22 cellular contexts compared by ENCODE assay signal in genomic region chr16:84768061-84768797, GRCh38. TPM values are rescaled to one million over a fixed set of nuclear protein-coding genes. Genes with fewer than 3 reads are reported as not detected.
DNase-seq lines count a peak whose midpoint lies in the region; ATAC-seq and TF ChIP-seq lines count a peak whose summit lies in the region.
"Had no signal": no experiment of that assay in that cellular context is flagged by ENCODE, and none has a peak within 500 bp of the region (broad histone marks: within the 10 kb centered on the region; RNA-seq: fewer than 3 reads in every experiment).

No MANE protein-coding gene starts in this region.

- H3K9me3 ChIP-seq in CD8-positive, alpha-beta T cell (ENCODE audit: low read length), result no peaks in the 10 kb centered on the region
- no peaks in the 10 kb centered on the region for H3K9me3 ChIP-seq in psoas muscle
- H3K9me3 ChIP-seq: colonic mucosa had no signal

- ATAC-seq in activated CD4-positive, alpha-beta T cell treated with anti-CD3 and anti-CD28 coated beads for 36 hours, result no peak
- ATAC-seq in CD8-positive, alpha-beta T cell, result peak; percentile 37
- ATAC-seq in activated CD8-positive, alpha-beta T cell treated with anti-CD3 and anti-CD28 coated beads, Interleukin-2, amount 10 ng/mL, durations not matched to agents 7 days and 5 days, result peak; percentile 76
- no peak for ATAC-seq in HG02798 (IDR thresholded peaks at IDR 0.05; ENCODE audit: poor library complexity, unreplicated experiment)
- no peak for ATAC-seq in psoas muscle

- H3K4me3 Mint-ChIP-seq in activated CD4-positive, alpha-beta T cell treated with anti-CD3 and anti-CD28 coated beads for 36 hours, result no peak overlapping the region
- H3K4me3 Mint-ChIP-seq in CD8-positive, alpha-beta T cell, result peak overlapping the region; percentile 62
- H3K4me3 Mint-ChIP-seq in activated CD8-positive, alpha-beta T cell treated with anti-CD3 and anti-CD28 coated beads, Interleukin-2, amount 10 ng/mL, durations not matched to agents 7 days and 5 days, result peak overlapping the region; percentile 50
- H3K4me3 Mint-ChIP-seq in mesothelial cell of epicardium, result no peak overlapping the region
- H3K4me3 Mint-ChIP-seq: memory B cell, naive B cell, type B pancreatic cell had no signal

- no peaks in the 10 kb centered on the region for H3K9me3 Mint-ChIP-seq in activated CD4-positive, alpha-beta T cell treated with anti-CD3 and anti-CD28 coated beads for 36 hours (ENCODE audit: low read depth)
- no peaks in the 10 kb centered on the region for H3K9me3 Mint-ChIP-seq in CD8-positive, alpha-beta T cell
- H3K9me3 Mint-ChIP-seq in activated CD8-positive, alpha-beta T cell treated with anti-CD3 and anti-CD28 coated beads, Interleukin-2, amount 10 ng/mL, durations not matched to agents 7 days and 5 days (ENCODE audit: insufficient read depth), result no peaks in the 10 kb centered on the region
- H3K9me3 Mint-ChIP-seq in mesothelial cell of epicardium, result no peaks in the 10 kb centered on the region
- H3K9me3 Mint-ChIP-seq: memory B cell, naive B cell, type B pancreatic cell had no signal

- POLR2A ChIA-PET in activated CD4-positive, alpha-beta T cell treated with anti-CD3 and anti-CD28 coated beads for 36 hours (lab: Charles Lee), result no interaction called here
- POLR2A ChIA-PET in CD8-positive, alpha-beta T cell (lab: Charles Lee), result no interaction called here
- POLR2A ChIA-PET in activated CD8-positive, alpha-beta T cell treated with anti-CD3 and anti-CD28 coated beads, Interleukin-2, amount 10 ng/mL, durations not matched to agents 7 days and 5 days (lab: Charles Lee), result no interaction called here

- peak overlapping the region; percentile 43 for H3K27ac Mint-ChIP-seq in activated CD4-positive, alpha-beta T cell treated with anti-CD3 and anti-CD28 coated beads for 36 hours
- peak overlapping the region; percentile 80 for H3K27ac Mint-ChIP-seq in CD8-positive, alpha-beta T cell
- peak overlapping the region; percentile 78 for H3K27ac Mint-ChIP-seq in activated CD8-positive, alpha-beta T cell treated with anti-CD3 and anti-CD28 coated beads, Interleukin-2, amount 10 ng/mL, durations not matched to agents 7 days and 5 days
- H3K27ac Mint-ChIP-seq in mesothelial cell of epicardium, result peak overlapping the region; percentile 86

- CTCF ChIA-PET in activated CD4-positive, alpha-beta T cell treated with anti-CD3 and anti-CD28 coated beads for 36 hours (lab: Charles Lee), result interaction anchor here (0.7 to 2.3 kb wide), 3 partner anchors 9 to 42 kb away, joined by 3 to 10 read pairs (median 5); no protein-coding TSS in a partner anchor
- CTCF ChIA-PET in CD8-positive, alpha-beta T cell (lab: Charles Lee), result interaction anchor here (1.0 to 1.9 kb wide), 2 partner anchors 14 to 30 kb away, joined by 4 to 10 read pairs; no protein-coding TSS in a partner anchor
- CTCF ChIA-PET in activated CD8-positive, alpha-beta T cell treated with anti-CD3 and anti-CD28 coated beads, Interleukin-2, amount 10 ng/mL, durations not matched to agents 7 days and 5 days (lab: Charles Lee), result interaction anchor here (0.7 to 2.8 kb wide), 7 partner anchors 12 to 621 kb away, joined by 3 to 20 read pairs (median 4); no protein-coding TSS in a partner anchor

- no peaks in the 10 kb centered on the region for H3K27me3 Mint-ChIP-seq in activated CD4-positive, alpha-beta T cell treated with anti-CD3 and anti-CD28 coated beads for 36 hours
- H3K27me3 Mint-ChIP-seq in CD8-positive, alpha-beta T cell (ENCODE audit: low read depth), result no peaks in the 10 kb centered on the region
- H3K27me3 Mint-ChIP-seq in activated CD8-positive, alpha-beta T cell treated with anti-CD3 and anti-CD28 coated beads, Interleukin-2, amount 10 ng/mL, durations not matched to agents 7 days and 5 days (ENCODE audit: low read depth), result no peaks in the 10 kb centered on the region
- H3K27me3 Mint-ChIP-seq in mesothelial cell of epicardium (ENCODE audit: low read depth), result no peaks in the 10 kb centered on the region
- H3K27me3 Mint-ChIP-seq: memory B cell, naive B cell, type B pancreatic cell had no signal

- DNase-seq in activated CD4-positive, alpha-beta T cell treated with anti-CD3 and anti-CD28 coated beads for 36 hours, result no peak
- no peak for DNase-seq in activated CD4-positive, alpha-beta T cell treated with anti-CD3 and anti-CD28 coated beads for 4 hours
- no peak for DNase-seq in CD8-positive, alpha-beta T cell
- peak; percentile 44 for DNase-seq in activated CD8-positive, alpha-beta T cell treated with anti-CD3 and anti-CD28 coated beads, Interleukin-2, amount 10 ng/mL, durations not matched to agents 7 days and 5 days
- DNase-seq in mesothelial cell of epicardium (ENCODE audit: low spot score in 2 of 2, unreplicated experiment in 2 of 2) (no peak), NCI-H526 (lab: John Stamatoyannopoulos, UW) (no peak), psoas muscle (no peak)
- DNase-seq: 8988T, activated gamma-delta T cell treated with Interleukin-2 at 50 U/mL for 16 hours, colonic mucosa, DMS 273 treated with DMSO at 0.1 percent for 48 hours, GDM1, hippocampal formation, naive B cell, NCI-H1092, NCI-H2029 treated with DMSO at 0.1 percent for 48 hours, NCI-H446 treated with DMSO at 0.1 percent for 48 hours had no signal

- peaks cover 76% of the 10 kb centered on the region for H3K36me3 Mint-ChIP-seq in activated CD4-positive, alpha-beta T cell treated with anti-CD3 and anti-CD28 coated beads for 36 hours (ENCODE audit: low read depth)
- H3K36me3 Mint-ChIP-seq in CD8-positive, alpha-beta T cell, result peaks cover 90% of the 10 kb centered on the region
- H3K36me3 Mint-ChIP-seq in activated CD8-positive, alpha-beta T cell treated with anti-CD3 and anti-CD28 coated beads, Interleukin-2, amount 10 ng/mL, durations not matched to agents 7 days and 5 days (ENCODE audit: low read depth), result peaks cover 74% of the 10 kb centered on the region
- peaks cover 54% of the 10 kb centered on the region for H3K36me3 Mint-ChIP-seq in mesothelial cell of epicardium

- peaks cover 31% of the 10 kb centered on the region for H3K4me1 ChIP-seq in CD8-positive, alpha-beta T cell (ENCODE audit: insufficient read depth, low read length)
- H3K4me1 ChIP-seq in psoas muscle, result peaks cover 6% of the 10 kb centered on the region
- H3K4me1 ChIP-seq: colonic mucosa, parathyroid adenoma had no signal

- H3K27me3 ChIP-seq in CD8-positive, alpha-beta T cell (ENCODE audit: insufficient read depth, low read length), result no peaks in the 10 kb centered on the region
- H3K27me3 ChIP-seq in psoas muscle (ENCODE audit: insufficient read depth in 3 of 3, low read length in 2 of 3), result no peaks in the 10 kb centered on the region
- H3K27me3 ChIP-seq: colonic mucosa had no signal

- no peak overlapping the region for H3K27ac ChIP-seq in CD8-positive, alpha-beta T cell (ENCODE audit: low read depth, low read length)
- no peak overlapping the region for H3K27ac ChIP-seq in psoas muscle
- H3K27ac ChIP-seq: colonic mucosa, parathyroid adenoma, skin epidermis had no signal

- H3K36me3 ChIP-seq in CD8-positive, alpha-beta T cell (ENCODE audit: insufficient read depth, low read length), result peaks cover 44% of the 10 kb centered on the region
- peaks cover 7 to 76% of the 10 kb centered on the region in 2 donors for H3K36me3 ChIP-seq in psoas muscle (ENCODE audit: insufficient read depth in 1 of 2, low read depth in 1 of 2)

- H3K4me3 ChIP-seq in CD8-positive, alpha-beta T cell (ENCODE audit: low read depth, low read length), result no peak overlapping the region
- no peak overlapping the region for H3K4me3 ChIP-seq in psoas muscle
- H3K4me3 ChIP-seq: colonic mucosa, skin epidermis had no signal

- intact Hi-C loops in activated CD4-positive, alpha-beta T cell treated with anti-CD3 and anti-CD28 coated beads for 36 hours (cut with DNase I, micrococcal nuclease), result no loop called here
- intact Hi-C loops in CD8-positive, alpha-beta T cell (cut with DNase I, micrococcal nuclease), result no loop called here
- intact Hi-C loops in psoas muscle (cut with DNase I), result no loop called here

- peaks cover 39% of the 10 kb centered on the region for H3K4me1 Mint-ChIP-seq in activated CD4-positive, alpha-beta T cell treated with anti-CD3 and anti-CD28 coated beads for 36 hours
- H3K4me1 Mint-ChIP-seq in CD8-positive, alpha-beta T cell (ENCODE audit: low read depth), result peaks cover 28% of the 10 kb centered on the region
- H3K4me1 Mint-ChIP-seq in activated CD8-positive, alpha-beta T cell treated with anti-CD3 and anti-CD28 coated beads, Interleukin-2, amount 10 ng/mL, durations not matched to agents 7 days and 5 days (ENCODE audit: low read depth), result peaks cover 42% of the 10 kb centered on the region
- peaks cover 31% of the 10 kb centered on the region for H3K4me1 Mint-ChIP-seq in mesothelial cell of epicardium
- H3K4me1 Mint-ChIP-seq: memory B cell had no signal

- no peak for TF ChIP-seq CTCF in CD8-positive, alpha-beta T cell (IDR thresholded peaks at IDR 0.05)
- TF ChIP-seq CTCF in mesothelial cell of epicardium (IDR thresholded peaks at IDR 0.05; ENCODE audit: unreplicated experiment) (no peak), psoas muscle (IDR thresholded peaks at IDR 0.05) (no peak)

- 77 to 85% (median 80%) methylated on average over 4 of the region's 4 CpGs for WGBS in psoas muscle, 3 donors

RNA-seq across cellular contexts. Expression of gene CRISPLD2, which starts 51.6 kb away (rescaled TPM):
- under 1 TPM; 0.05 to 0.11 TPM for total RNA-seq in activated CD4-positive, alpha-beta T cell treated with anti-CD3 and anti-CD28 coated beads for 36 hours
- total RNA-seq in CD8-positive, alpha-beta T cell, result 1 to 10 TPM in 1 of 2 experiments, under 1 TPM in 1; 1.00 to 1.7 TPM
- total RNA-seq in activated CD8-positive, alpha-beta T cell treated with anti-CD3 and anti-CD28 coated beads, Interleukin-2, amount 10 ng/mL, durations not matched to agents 7 days and 5 days, result not detected
- total RNA-seq in mesothelial cell of epicardium, result 72.4 to 83.0 TPM (median 80.1 TPM) in 3 replicates
- total RNA-seq in psoas muscle, result 10 to 100 TPM; 10.2 to 28.6 (median 20.4) TPM
- 10 to 100 TPM in 1 of 3 donors, 1 to 10 TPM in 2; 7.1 to 11.5 (median 7.5) TPM for polyA plus RNA-seq in psoas muscle

Comparison
In these comparisons a context has a peak if more than half of its experiments do, and no peak if none do; other contexts are left out.
1. ATAC-seq: peak in CD8-positive, alpha-beta T cell (single experiment) and activated CD8-positive, alpha-beta T cell treated with anti-CD3 and anti-CD28 coated beads, Interleukin-2, amount 10 ng/mL, durations not matched to agents 7 days and 5 days (single experiment); none in activated CD4-positive, alpha-beta T cell treated with anti-CD3 and anti-CD28 coated beads for 36 hours (single experiment), HG02798 (single experiment) and psoas muscle (0 of 4).
2. H3K4me3 Mint-ChIP-seq: peak in CD8-positive, alpha-beta T cell (single experiment) and activated CD8-positive, alpha-beta T cell treated with anti-CD3 and anti-CD28 coated beads, Interleukin-2, amount 10 ng/mL, durations not matched to agents 7 days and 5 days (single experiment); none in activated CD4-positive, alpha-beta T cell treated with anti-CD3 and anti-CD28 coated beads for 36 hours (single experiment) and mesothelial cell of epicardium (single experiment).
3. RNA of gene CRISPLD2, which starts 51.6 kb away (total RNA-seq): 72.4 to 83.0 TPM in mesothelial cell of epicardium and 10.2 to 28.6 TPM in psoas muscle; 1.00 to 1.7 TPM in CD8-positive, alpha-beta T cell, 0.05 to 0.11 TPM in activated CD4-positive, alpha-beta T cell treated with anti-CD3 and anti-CD28 coated beads for 36 hours and not detected in activated CD8-positive, alpha-beta T cell treated with anti-CD3 and anti-CD28 coated beads, Interleukin-2, amount 10 ng/mL, durations not matched to agents 7 days and 5 days; every median in the first group is over 4 times any median in the second.
4. Peak in every context shown above with its lines, with median percentiles within 50 percentile points of each other: H3K27ac Mint-ChIP-seq.